ENCODE assay signal across 1 cellular context in genomic region chr10:110483633-110484032, GRCh38.
TF ChIP-seq lines count a peak whose summit lies in the region.

No MANE protein-coding gene starts in this region.

TF ChIP-seq in K562, 482 proteins besides CTCF, POLR2A, EP300 and RAD21 (continued from another document and continues in another):
- TF ChIP-seq ZBTB34 (CRISPR knock-in tag; IDR thresholded peaks at IDR 0.05): no peak
- TF ChIP-seq ZNF436 (CRISPR knock-in tag; IDR thresholded peaks at IDR 0.05): no peak
- TF ChIP-seq SOX6 (IDR thresholded peaks at IDR 0.05): peak; percentile 100
- TF ChIP-seq STAT5A (IDR thresholded peaks at IDR 0.05; ENCODE audit: borderline replicate concordance, low read length): no peak; the same call in 1 of the 2 replicates
- peak; percentile 52 for TF ChIP-seq ADNP (tag; IDR thresholded peaks at IDR 0.05)
- no peak for TF ChIP-seq RBFOX2 (IDR thresholded peaks at IDR 0.05; ENCODE audit: low read depth, low read length)
- TF ChIP-seq ARID1B (IDR thresholded peaks at IDR 0.05): peak; percentile 96
- no peak for TF ChIP-seq DNMT1 (IDR thresholded peaks at IDR 0.05)
- no peak for TF ChIP-seq IRF2 (CRISPR knock-in tag; IDR thresholded peaks at IDR 0.05)
- TF ChIP-seq REST (CRISPR knock-in tag; IDR thresholded peaks at IDR 0.05; ENCODE audit: low read depth): no peak
- TF ChIP-seq NR0B1 (IDR thresholded peaks at IDR 0.05; ENCODE audit: partially characterized antibody): no peak
- no peak for TF ChIP-seq ZNF512 (tag; IDR thresholded peaks at IDR 0.05)
- peak; percentile 59; the same call in 1 of the 2 replicates for TF ChIP-seq LEF1 (IDR thresholded peaks at IDR 0.05)
- TF ChIP-seq GATA2 (CRISPR knock-in tag; IDR thresholded peaks at IDR 0.05): peak; percentile 69
- TF ChIP-seq ZNF175 (CRISPR knock-in tag; IDR thresholded peaks at IDR 0.05; ENCODE audit: low read depth): no peak
- TF ChIP-seq TFAP4 (CRISPR knock-in tag; IDR thresholded peaks at IDR 0.05; ENCODE audit: borderline replicate concordance): peak; percentile 90
- no peak for TF ChIP-seq HBP1 (CRISPR knock-in tag; IDR thresholded peaks at IDR 0.05)
- no peak for TF ChIP-seq OTX1 (CRISPR knock-in tag; IDR thresholded peaks at IDR 0.05)
- TF ChIP-seq PHB2 (IDR thresholded peaks at IDR 0.05; ENCODE audit: low read depth): peak; percentile 78
- no peak for TF ChIP-seq SLC30A9 (CRISPR knock-in tag; IDR thresholded peaks at IDR 0.05)
- peak; percentile 80; the same call in 1 of the 2 replicates for TF ChIP-seq GATAD2B (IDR thresholded peaks at IDR 0.05; ENCODE audit: borderline replicate concordance)
- no peak for TF ChIP-seq MIER1 (IDR thresholded peaks at IDR 0.05; ENCODE audit: low read depth)
- peak; percentile 72; the same call in 1 of the 2 replicates for TF ChIP-seq ELF4 (CRISPR knock-in tag; IDR thresholded peaks at IDR 0.05)
- peak; percentile 85 for TF ChIP-seq TCF3 (CRISPR knock-in tag; IDR thresholded peaks at IDR 0.05)
- no peak for TF ChIP-seq XRCC3 (IDR thresholded peaks at IDR 0.05)
- no peak for TF ChIP-seq CSDE1 (IDR thresholded peaks at IDR 0.05)
- no peak for TF ChIP-seq NCOA4 (IDR thresholded peaks at IDR 0.05; ENCODE audit: partially characterized antibody)
- TF ChIP-seq RBM15 (IDR thresholded peaks at IDR 0.05; ENCODE audit: insufficient read depth, low read length): no peak
- TF ChIP-seq SREBF2 (CRISPR knock-in tag; IDR thresholded peaks at IDR 0.05): no peak
- TF ChIP-seq POLR2B (IDR thresholded peaks at IDR 0.05; ENCODE audit: low read depth, partially characterized antibody): no peak
- TF ChIP-seq E2F3 (CRISPR knock-in tag; IDR thresholded peaks at IDR 0.05): no peak
- TF ChIP-seq NFXL1 (CRISPR knock-in tag; IDR thresholded peaks at IDR 0.05): no peak
- TF ChIP-seq ZNF589 (CRISPR knock-in tag; IDR thresholded peaks at IDR 0.05; ENCODE audit: low read depth): no peak
- no peak for TF ChIP-seq ZNF444 (CRISPR knock-in tag; IDR thresholded peaks at IDR 0.05)
- TF ChIP-seq MLLT1 (IDR thresholded peaks at IDR 0.05): peak in 1 of 2 experiments; percentile 72; a peak in 2 of 4 replicates
- TF ChIP-seq HOXB6 (CRISPR knock-in tag; IDR thresholded peaks at IDR 0.05; ENCODE audit: borderline replicate concordance): no peak
- no peak for TF ChIP-seq ZBTB2 (IDR thresholded peaks at IDR 0.05)
- TF ChIP-seq KLF1 (tag; IDR thresholded peaks at IDR 0.05): no peak
- TF ChIP-seq SRF (CRISPR knock-in tag; IDR thresholded peaks at IDR 0.05): no peak
- TF ChIP-seq NFIX (CRISPR knock-in tag; IDR thresholded peaks at IDR 0.05; ENCODE audit: low read depth): no peak
- no peak for TF ChIP-seq SMC3 (conservative IDR thresholded peaks at IDR 0.05; ENCODE audit: insufficient read depth, low read depth, low read length)
- TF ChIP-seq FOXJ2 (tag; IDR thresholded peaks at IDR 0.05): no peak
- TF ChIP-seq ZBTB5 (IDR thresholded peaks at IDR 0.05): no peak
- no peak for TF ChIP-seq TCF7 (IDR thresholded peaks at IDR 0.05; ENCODE audit: borderline replicate concordance)
- TF ChIP-seq HMG20A (CRISPR knock-in tag; conservative IDR thresholded peaks at IDR 0.05): no peak
- TF ChIP-seq YY1 (IDR thresholded peaks at IDR 0.05; ENCODE audit: borderline replicate concordance in 1 of 3, control insufficient read depth in 1 of 3, extremely low read depth in 1 of 3, insufficient read depth in 3 of 3, insufficient read length in 1 of 3, insufficient replicate concordance in 2 of 3, low read depth in 1 of 3, low read length in 2 of 3): no peak
- TF ChIP-seq ZNF449 (CRISPR knock-in tag; IDR thresholded peaks at IDR 0.05): no peak
